1 cellular context compared by ENCODE assay signal in the genomic region with DNA sequence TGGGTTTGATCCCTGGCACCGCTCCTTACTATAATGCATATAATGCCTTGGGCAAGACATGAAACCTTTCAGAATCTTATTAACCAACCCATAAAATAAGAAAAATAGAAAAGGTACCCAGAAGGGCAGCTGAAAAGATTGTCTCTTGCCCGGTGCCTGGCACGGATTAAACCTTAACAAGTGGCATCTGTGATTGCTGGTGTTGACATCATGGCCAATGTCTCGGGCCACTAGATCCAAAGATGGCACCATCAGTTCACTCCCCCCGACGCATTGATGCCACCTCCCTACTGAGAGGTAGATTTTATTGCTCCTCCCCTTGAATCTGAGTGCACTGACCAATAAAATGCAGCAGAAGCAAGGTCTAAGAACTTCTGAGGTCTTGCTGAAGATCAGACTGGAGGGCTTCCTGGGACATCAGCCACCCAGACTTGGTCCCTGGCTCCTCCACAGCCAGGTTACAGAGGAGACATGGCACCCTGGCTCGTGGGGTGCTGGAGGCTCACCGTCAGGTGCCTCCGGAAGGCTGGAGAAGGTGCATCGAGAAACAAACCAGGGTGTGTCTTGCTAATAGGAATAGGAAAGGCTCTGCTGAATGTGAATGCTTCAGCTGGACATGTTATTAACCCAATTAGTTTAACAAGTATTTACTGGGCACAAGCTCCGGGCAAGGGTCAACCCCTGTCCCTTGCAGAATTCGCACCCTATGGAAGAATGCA.
TF ChIP-seq lines count a peak whose summit lies in the region.

No MANE protein-coding gene starts in this region.

TF ChIP-seq in HepG2, 621 proteins besides CTCF, POLR2A, EP300 and RAD21 (continued from another document):
- no peak for TF ChIP-seq DPF2 (CRISPR knock-in tag; IDR thresholded peaks at IDR 0.05; ENCODE audit: borderline replicate concordance, low read depth)
